9 cellular contexts compared by ENCODE assay signal in genomic region chr1:23057301-23057700, GRCh38. TPM values are rescaled to one million over a fixed set of nuclear protein-coding genes. Genes with fewer than 3 reads are reported as not detected.
"Had no signal": no experiment of that assay in that cellular context is flagged by ENCODE, and none has a peak within 500 bp of the region (broad histone marks: within the 10 kb centered on the region; RNA-seq: fewer than 3 reads in every experiment).

No MANE protein-coding gene starts in this region.

- H3K4me2 ChIP-seq: GM23338 had no signal

- H2AFZ ChIP-seq: GM23338 had no signal

- H3K4me3 ChIP-seq: GM23338 had no signal

- H3K27me3 Mint-ChIP-seq: IgD-negative memory B cell had no signal

- DNase-seq: H9, HCEC 1CT had no signal

- H3K27ac ChIP-seq: HL-60 had no signal

- FAIRE-seq: H1, H54, HepG2 had no signal

- H3K4me3 Mint-ChIP-seq: GM23338, H9, IgD-negative memory B cell had no signal

- H3K9me3 Mint-ChIP-seq: GM23338, H9 had no signal

- ATAC-seq: GM23338, HepG2 had no signal

- H3K27ac Mint-ChIP-seq: GM23338, H9, IgD-negative memory B cell had no signal

RNA-seq across cellular contexts. Expression of gene TEX46, which starts 41.6 kb away (rescaled TPM):
- total RNA-seq: GM23338, H1, H9, HepG2, HT1080 had no signal
